In genomic region chr7:153382591-153383225, GRCh38 we compare ENCODE assay signal across 18 cellular contexts.
"Had no signal": no experiment of that assay in that cellular context is flagged by ENCODE, and none has a peak within 500 bp of the region (broad histone marks: within the 10 kb centered on the region; RNA-seq: fewer than 3 reads in every experiment).

No MANE protein-coding gene starts in this region.

- H3K36me3 ChIP-seq: SJSA1, tibial nerve had no signal

- H3K9me3 ChIP-seq: tibial nerve had no signal

- H3K27me3 ChIP-seq: hepatocyte, SJSA1, tibial nerve had no signal

- DNase-seq: activated CD4-positive, alpha-beta T cell treated with anti-CD3 and anti-CD28 coated beads for 36 hours; activated CD8-positive, alpha-beta memory T cell treated with anti-CD3 and anti-CD28 coated beads, Interleukin-2, amount 50 U/mL, for 4 hours; activated CD8-positive, alpha-beta T cell treated with anti-CD3 and anti-CD28 coated beads, Interleukin-2, amount 10 ng/mL, durations not matched to agents 7 days and 5 days; activated gamma-delta T cell; activated T-cell treated with anti-CD3 and anti-CD28 coated beads, Interleukin-2, amount 50 U/mL, for 72 hours; amniotic stem cell; cerebellar nuclear complex; dermis blood vessel endothelial cell; endodermal cell; erythroblast; islet precursor cell; stimulated activated CD4-positive, alpha-beta T cell treated with anti-CD3 and anti-CD28 coated beads, Interleukin-2, amount 100 ng/mL, for 48 hours; stimulated activated naive B cell treated with anti-CD40 and anti-IgM and Interleukin-4, amounts not matched to agents 10 μg/mL and 1 μg/mL and 100 μg/mL, for 72 hours; substantia nigra; T-helper 2 cell had no signal

- H3K4me1 ChIP-seq: SJSA1 had no signal

- H3K4me3 ChIP-seq: hepatocyte, SJSA1, tibial nerve had no signal

- H3K27ac ChIP-seq: hepatocyte, SJSA1, tibial nerve had no signal

- ATAC-seq: activated CD4-positive, alpha-beta T cell treated with anti-CD3 and anti-CD28 coated beads for 36 hours; activated CD8-positive, alpha-beta T cell treated with anti-CD3 and anti-CD28 coated beads, Interleukin-2, amount 10 ng/mL, durations not matched to agents 7 days and 5 days; activated T-cell treated with anti-CD3 and anti-CD28 coated beads, Interleukin-2, amount 50 U/mL, for 72 hours; stimulated activated naive B cell treated with anti-CD40 and anti-IgM and Interleukin-4, amounts not matched to agents 10 μg/mL and 1 μg/mL and 100 μg/mL, for 72 hours had no signal
